Comparison of ENCODE assay signal across 11 cellular contexts in genomic region chr2:9347411-9347853, GRCh38.
DNase-seq lines count a peak whose midpoint lies in the region; ATAC-seq and TF ChIP-seq lines count a peak whose summit lies in the region.
"Had no signal": no experiment of that assay in that cellular context is flagged by ENCODE, and none has a peak within 500 bp of the region (broad histone marks: within the 10 kb centered on the region; RNA-seq: fewer than 3 reads in every experiment).

No MANE protein-coding gene starts in this region.

- H3K4me3 ChIP-seq in cardiac fibroblast (replicated peaks in 1 of 2; ENCODE audit: low read depth in 2 of 2, low read length in 2 of 2), result no peak overlapping the region
- no peak overlapping the region for H3K4me3 ChIP-seq in skeletal muscle cell (ENCODE audit: low read depth, low read length)

- TF ChIP-seq CTCF in C4-2B (conservative IDR thresholded peaks at IDR 0.05), result no peak
- no peak for TF ChIP-seq CTCF in cardiac fibroblast (IDR thresholded peaks at IDR 0.05; ENCODE audit: low read depth, low read length)

- no peak for ATAC-seq in activated T-cell treated with anti-CD3 and anti-CD28 coated beads, Interleukin-2, amount 50 U/mL, for 72 hours (replicated peaks in 1 of 2)

- intact Hi-C loops in posterior cingulate gyrus (cut with DNase I), result no loop called here

- no peaks in the 10 kb centered on the region for H3K36me3 Mint-ChIP-seq in activated T-cell treated with anti-CD3 and anti-CD28 coated beads, Interleukin-2, amount 50 U/mL, for 72 hours (ENCODE audit: insufficient read depth in 2 of 2)

- H3K9me3 Mint-ChIP-seq in activated T-cell treated with anti-CD3 and anti-CD28 coated beads, Interleukin-2, amount 50 U/mL, for 72 hours, result no peaks in the 10 kb centered on the region

- peaks cover 9% of the 10 kb centered on the region for H3K27me3 Mint-ChIP-seq in activated T-cell treated with anti-CD3 and anti-CD28 coated beads, Interleukin-2, amount 50 U/mL, for 72 hours (ENCODE audit: low read depth)

- no peak overlapping the region for H3K27ac Mint-ChIP-seq in activated T-cell treated with anti-CD3 and anti-CD28 coated beads, Interleukin-2, amount 50 U/mL, for 72 hours

- DNase-seq in cardiac fibroblast (ENCODE audit: low read depth in 2 of 2) (peak; percentile 81 to 89), hepatic stellate cell (ENCODE audit: low spot score) (peak; percentile 47), skeletal muscle cell (ENCODE audit: low read depth) (peak; percentile 37), COLO829 (ENCODE audit: low spot score) (no peak), posterior cingulate gyrus (no peak), iPS-NIHi7 (ENCODE audit: extremely low spot score) (no peak)
- DNase-seq in activated T-cell treated with anti-CD3 and anti-CD28 coated beads, Interleukin-2, amount 50 U/mL, for 72 hours, result no peak
- DNase-seq: foreskin melanocyte, NCI-H1436 treated with DMSO at 0.1 percent for 48 hours, T-helper 1 cell had no signal

- no peak overlapping the region for H3K4me3 Mint-ChIP-seq in activated T-cell treated with anti-CD3 and anti-CD28 coated beads, Interleukin-2, amount 50 U/mL, for 72 hours

- peak overlapping the region; percentile 70 for H3K27ac ChIP-seq in C4-2B

- no peaks in the 10 kb centered on the region for H3K4me1 Mint-ChIP-seq in activated T-cell treated with anti-CD3 and anti-CD28 coated beads, Interleukin-2, amount 50 U/mL, for 72 hours (ENCODE audit: low read depth)

Comparison
In these comparisons a context has a peak if more than half of its experiments do, and no peak if none do; other contexts are left out.
1. DNase-seq: peak in cardiac fibroblast (2 of 2), hepatic stellate cell (single experiment) and skeletal muscle cell (single experiment); none in COLO829 (single experiment), activated T-cell treated with anti-CD3 and anti-CD28 coated beads, Interleukin-2, amount 50 U/mL, for 72 hours (0 of 2), posterior cingulate gyrus (0 of 10) and iPS-NIHi7 (single experiment).